Comparison of ENCODE assay signal across 1 cellular context in genomic region chr9:73024601-73025034, GRCh38.
TF ChIP-seq lines count a peak whose summit lies in the region.

No MANE protein-coding gene starts in this region.

TF ChIP-seq in K562, 482 proteins besides CTCF, POLR2A, EP300 and RAD21 (continued from another document and continues in another):
- no peak for TF ChIP-seq E4F1 (CRISPR knock-in tag; IDR thresholded peaks at IDR 0.05; ENCODE audit: borderline replicate concordance)
- TF ChIP-seq TCFL5 (CRISPR knock-in tag; conservative IDR thresholded peaks at IDR 0.05), result no peak
- TF ChIP-seq SRF (CRISPR knock-in tag; IDR thresholded peaks at IDR 0.05), result no peak
- no peak for TF ChIP-seq ZNF184 (CRISPR knock-in tag; IDR thresholded peaks at IDR 0.05)
- peak; percentile 86 for TF ChIP-seq LEF1 (IDR thresholded peaks at IDR 0.05)
- TF ChIP-seq SRSF7 (optimal IDR thresholded peaks at IDR 0.05; ENCODE audit: low read depth, low read length), result no peak
- TF ChIP-seq RFX1 (IDR thresholded peaks at IDR 0.05), result no peak
- no peak for TF ChIP-seq SFPQ (IDR thresholded peaks at IDR 0.05; ENCODE audit: low read depth, low read length)
- no peak for TF ChIP-seq TAF15 (IDR thresholded peaks at IDR 0.05; ENCODE audit: low read depth, low read length)
- TF ChIP-seq CREB5 (CRISPR knock-in tag; IDR thresholded peaks at IDR 0.05), result no peak
- TF ChIP-seq MAZ (CRISPR knock-in tag; conservative IDR thresholded peaks at IDR 0.05 in 1 of 2, IDR thresholded peaks at IDR 0.05 in 1 of 2), result no peak
- TF ChIP-seq HMGXB4 (CRISPR knock-in tag; IDR thresholded peaks at IDR 0.05), result no peak
- TF ChIP-seq CSDE1 (IDR thresholded peaks at IDR 0.05), result no peak
- no peak for TF ChIP-seq ZNF134 (CRISPR knock-in tag; conservative IDR thresholded peaks at IDR 0.05)
- TF ChIP-seq DPF2 (IDR thresholded peaks at IDR 0.05), result peak; percentile 98
- TF ChIP-seq ZNF766 (CRISPR knock-in tag; conservative IDR thresholded peaks at IDR 0.05), result peak; percentile 95
- TF ChIP-seq PHTF2 (CRISPR knock-in tag; IDR thresholded peaks at IDR 0.05), result no peak
- TF ChIP-seq HLTF (IDR thresholded peaks at IDR 0.05), result no peak
- TF ChIP-seq PML (IDR thresholded peaks at IDR 0.05; ENCODE audit: low read length), result peak; percentile 97
- TF ChIP-seq NR3C1 (CRISPR knock-in tag; IDR thresholded peaks at IDR 0.05), result no peak
- TF ChIP-seq KLF10 (CRISPR knock-in tag; IDR thresholded peaks at IDR 0.05), result no peak
- TF ChIP-seq IRF2 (CRISPR knock-in tag; IDR thresholded peaks at IDR 0.05), result no peak
- no peak for TF ChIP-seq STAT5B (CRISPR knock-in tag; IDR thresholded peaks at IDR 0.05)
- no peak for TF ChIP-seq JUNB (CRISPR knock-in tag; conservative IDR thresholded peaks at IDR 0.05)
- no peak for TF ChIP-seq ELF2 (CRISPR knock-in tag; IDR thresholded peaks at IDR 0.05)
- TF ChIP-seq U2AF2 (optimal IDR thresholded peaks at IDR 0.05; ENCODE audit: low read depth, low read length), result no peak
- TF ChIP-seq SNIP1 (IDR thresholded peaks at IDR 0.05; ENCODE audit: low read depth), result no peak
- TF ChIP-seq THRB (CRISPR knock-in tag; conservative IDR thresholded peaks at IDR 0.05), result no peak
- TF ChIP-seq SMAD4 (CRISPR knock-in tag; conservative IDR thresholded peaks at IDR 0.05), result peak; percentile 90
- no peak for TF ChIP-seq EZH2 (IDR thresholded peaks at IDR 0.05; ENCODE audit: borderline replicate concordance, low read depth, low read length)
- TF ChIP-seq GATAD2A (IDR thresholded peaks at IDR 0.05), result peak; percentile 51; the same call in 1 of the 2 replicates
- TF ChIP-seq GATA2 (CRISPR knock-in tag; IDR thresholded peaks at IDR 0.05), result peak; percentile 83
- peak; percentile 71 to 86 for TF ChIP-seq NCOA2 (IDR thresholded peaks at IDR 0.05; ENCODE audit: partially characterized antibody in 2 of 2)
- peak in 1 of 2 experiments; percentile 90; a peak in 2 of 4 replicates for TF ChIP-seq TBL1XR1 (IDR thresholded peaks at IDR 0.05; ENCODE audit: low read length in 2 of 2)
- peak; percentile 71; the same call in 1 of the 2 replicates for TF ChIP-seq CBX1 (IDR thresholded peaks at IDR 0.05; ENCODE audit: low read depth)
- TF ChIP-seq GATAD2B (IDR thresholded peaks at IDR 0.05; ENCODE audit: borderline replicate concordance), result peak; percentile 93
- no peak for TF ChIP-seq ZBTB34 (CRISPR knock-in tag; IDR thresholded peaks at IDR 0.05)
- TF ChIP-seq ARNT (IDR thresholded peaks at IDR 0.05), result peak; percentile 80 to 91; a peak in 3 of 4 replicates
- no peak for TF ChIP-seq SRSF1 (IDR thresholded peaks at IDR 0.05; ENCODE audit: low read depth, low read length)
- TF ChIP-seq PBX2 (CRISPR knock-in tag; IDR thresholded peaks at IDR 0.05; ENCODE audit: low read depth), result no peak; the same call in 1 of the 2 replicates
- TF ChIP-seq PBX2 (tag; conservative IDR thresholded peaks at IDR 0.05; ENCODE audit: low read depth), result peak; percentile 82
- peak; percentile 92 for TF ChIP-seq ZNF395 (CRISPR knock-in tag; IDR thresholded peaks at IDR 0.05)
- no peak for TF ChIP-seq ZFP30 (CRISPR knock-in tag; IDR thresholded peaks at IDR 0.05; ENCODE audit: borderline replicate concordance)
- no peak for TF ChIP-seq RHOXF2B (CRISPR knock-in tag; conservative IDR thresholded peaks at IDR 0.05)
- peak; percentile 92 for TF ChIP-seq ZNF197 (CRISPR knock-in tag; IDR thresholded peaks at IDR 0.05; ENCODE audit: low read depth)
- peak; percentile 92 for TF ChIP-seq NCOA1 (IDR thresholded peaks at IDR 0.05; ENCODE audit: low read depth)
- no peak; the same call in 1 of the 2 replicates for TF ChIP-seq RUNX1 (IDR thresholded peaks at IDR 0.05; ENCODE audit: low read depth)
- TF ChIP-seq ZFPM2 (CRISPR knock-in tag; IDR thresholded peaks at IDR 0.05), result 0 out of 2 replicates have a peak, but pooled peaks have one; percentile 18
- no peak for TF ChIP-seq PTTG1 (tag; IDR thresholded peaks at IDR 0.05; ENCODE audit: low read depth)
- no peak for TF ChIP-seq MED1 (CRISPR knock-in tag; IDR thresholded peaks at IDR 0.05; ENCODE audit: borderline replicate concordance)
- TF ChIP-seq FOXK2 (conservative IDR thresholded peaks at IDR 0.05 in 1 of 2, IDR thresholded peaks at IDR 0.05 in 1 of 2; ENCODE audit: low read depth in 2 of 2), result no peak; a peak in 1 of 4 replicates
- no peak for TF ChIP-seq ATF6 (CRISPR knock-in tag; IDR thresholded peaks at IDR 0.05)
- TF ChIP-seq SNAPC5 (CRISPR knock-in tag; IDR thresholded peaks at IDR 0.05), result no peak
- TF ChIP-seq ZNF277 (CRISPR knock-in tag; IDR thresholded peaks at IDR 0.05; ENCODE audit: borderline replicate concordance), result no peak
